ENCODE assay signal across 7 cellular contexts in genomic region chr3:45690331-45691035, GRCh38. TPM values are rescaled to one million over a fixed set of nuclear protein-coding genes. Genes with fewer than 3 reads are reported as not detected.
DNase-seq lines count a peak whose midpoint lies in the region; ATAC-seq and TF ChIP-seq lines count a peak whose summit lies in the region.

No MANE protein-coding gene starts in this region.

- no peak overlapping the region for H2AFZ ChIP-seq in GM23338

- peak overlapping the region; percentile 97 for H3K4me3 ChIP-seq in GM23338
- peak overlapping the region; percentile 57 to 85 (median 71) for H3K4me3 ChIP-seq in breast epithelium

- H3K79me2 ChIP-seq in GM23338 (replicated peaks; ENCODE audit: insufficient read depth): peaks cover 60% of the 10 kb centered on the region

- peak overlapping the region; percentile 17; the same call in 1 of the 2 replicates for H3K27ac ChIP-seq in GM23338 (ENCODE audit: low read depth)
- peak overlapping the region; percentile 88 for H3K27ac ChIP-seq in breast epithelium
- no peak overlapping the region for H3K27ac ChIP-seq in substantia nigra (ENCODE audit: low read depth, low read length, poor library complexity, severe bottlenecking)

- H3K27me3 ChIP-seq in GM23338 (ENCODE audit: insufficient read depth) (no peaks in the 10 kb centered on the region), breast epithelium (no peaks in the 10 kb centered on the region)

- intact Hi-C loops in breast epithelium (cut with DNase I; ENCODE audit: low total_unique reads): no loop called here

- peaks cover 6% of the 10 kb centered on the region; the same call in 2 of the 3 replicates for H3K9me3 Mint-ChIP-seq in GM23338
- H3K9me3 Mint-ChIP-seq in naive B cell: peaks cover 0 to 5% (median 0%) of the 10 kb centered on the region in 7 donors

- H3K9me2 ChIP-seq in GM23338 (ENCODE audit: insufficient read depth): no peaks in the 10 kb centered on the region

- H3K4me1 Mint-ChIP-seq in GM23338 (peaks cover 46% of the 10 kb centered on the region), naive B cell (peaks cover 52 to 65% (median 55%) of the 10 kb centered on the region in 3 donors)

- no peaks in the 10 kb centered on the region for H3K9me3 ChIP-seq in breast epithelium

- no peak for TF ChIP-seq CTCF in GM23338 (conservative IDR thresholded peaks at IDR 0.05; ENCODE audit: low read depth in 2 of 2)
- no peak for TF ChIP-seq CTCF in breast epithelium (IDR thresholded peaks at IDR 0.05)

- H3K36me3 Mint-ChIP-seq in GM23338 (ENCODE audit: low read depth): peaks cover 26% of the 10 kb centered on the region
- H3K36me3 Mint-ChIP-seq in naive B cell: peaks cover 4 to 16% of the 10 kb centered on the region in 2 donors

- TF ChIP-seq POLR2A in breast epithelium (IDR thresholded peaks at IDR 0.05): no peak

- H3K36me3 ChIP-seq in GM23338 (ENCODE audit: insufficient read depth) (no peaks in the 10 kb centered on the region), breast epithelium (no peaks in the 10 kb centered on the region)

- peak overlapping the region; percentile 96 for H3K4me2 ChIP-seq in GM23338

- H3K27me3 Mint-ChIP-seq in GM23338 (ENCODE audit: insufficient read depth, low read depth, poor library complexity) (peaks cover 9% of the 10 kb centered on the region), naive B cell (peaks cover 0 to 5% (median 0%) of the 10 kb centered on the region in 3 donors)

- ATAC-seq in GM23338 (no peak), naive B cell (ENCODE audit: low read depth in 2 of 2) (no peak), HG03571 (IDR thresholded peaks at IDR 0.05; ENCODE audit: unreplicated experiment) (no peak), GM18502 (IDR thresholded peaks at IDR 0.05; ENCODE audit: poor library complexity, unreplicated experiment) (no peak)

- H3K4me1 ChIP-seq in GM23338 (ENCODE audit: insufficient read depth) (peaks cover 47% of the 10 kb centered on the region), breast epithelium (peaks cover 4 to 12% of the 10 kb centered on the region in 2 donors)

- peaks cover 18% of the 10 kb centered on the region for H4K20me1 ChIP-seq in GM23338 (replicated peaks; ENCODE audit: insufficient read depth)

- no peaks in the 10 kb centered on the region for H3F3A ChIP-seq in GM23338 (replicated peaks; ENCODE audit: low read depth)

- H3K27ac Mint-ChIP-seq in GM23338: peak overlapping the region; percentile 95
- H3K27ac Mint-ChIP-seq in naive B cell: peak overlapping the region; percentile 24 to 100 (median 91)

- H3K4me3 Mint-ChIP-seq in GM23338 (peak overlapping the region; percentile 80), naive B cell (peak overlapping the region; percentile 78 to 99 (median 94))

- no peak for DNase-seq in GM23338 (ENCODE audit: low spot score)
- peak; percentile 71 for DNase-seq in NCI-H69 (lab: John Stamatoyannopoulos, UW)
- DNase-seq in breast epithelium (ENCODE audit: low spot score in 2 of 2): no peak
- no peak for DNase-seq in naive B cell
- DNase-seq in substantia nigra (lab: John Stamatoyannopoulos, UW): no peak

TF ChIP-seq in GM23338, 12 proteins besides CTCF, POLR2A, EP300 and RAD21:
- TF ChIP-seq JUNB (IDR thresholded peaks at IDR 0.05; ENCODE audit: unreplicated experiment): no peak
- TF ChIP-seq, protein P1, sequence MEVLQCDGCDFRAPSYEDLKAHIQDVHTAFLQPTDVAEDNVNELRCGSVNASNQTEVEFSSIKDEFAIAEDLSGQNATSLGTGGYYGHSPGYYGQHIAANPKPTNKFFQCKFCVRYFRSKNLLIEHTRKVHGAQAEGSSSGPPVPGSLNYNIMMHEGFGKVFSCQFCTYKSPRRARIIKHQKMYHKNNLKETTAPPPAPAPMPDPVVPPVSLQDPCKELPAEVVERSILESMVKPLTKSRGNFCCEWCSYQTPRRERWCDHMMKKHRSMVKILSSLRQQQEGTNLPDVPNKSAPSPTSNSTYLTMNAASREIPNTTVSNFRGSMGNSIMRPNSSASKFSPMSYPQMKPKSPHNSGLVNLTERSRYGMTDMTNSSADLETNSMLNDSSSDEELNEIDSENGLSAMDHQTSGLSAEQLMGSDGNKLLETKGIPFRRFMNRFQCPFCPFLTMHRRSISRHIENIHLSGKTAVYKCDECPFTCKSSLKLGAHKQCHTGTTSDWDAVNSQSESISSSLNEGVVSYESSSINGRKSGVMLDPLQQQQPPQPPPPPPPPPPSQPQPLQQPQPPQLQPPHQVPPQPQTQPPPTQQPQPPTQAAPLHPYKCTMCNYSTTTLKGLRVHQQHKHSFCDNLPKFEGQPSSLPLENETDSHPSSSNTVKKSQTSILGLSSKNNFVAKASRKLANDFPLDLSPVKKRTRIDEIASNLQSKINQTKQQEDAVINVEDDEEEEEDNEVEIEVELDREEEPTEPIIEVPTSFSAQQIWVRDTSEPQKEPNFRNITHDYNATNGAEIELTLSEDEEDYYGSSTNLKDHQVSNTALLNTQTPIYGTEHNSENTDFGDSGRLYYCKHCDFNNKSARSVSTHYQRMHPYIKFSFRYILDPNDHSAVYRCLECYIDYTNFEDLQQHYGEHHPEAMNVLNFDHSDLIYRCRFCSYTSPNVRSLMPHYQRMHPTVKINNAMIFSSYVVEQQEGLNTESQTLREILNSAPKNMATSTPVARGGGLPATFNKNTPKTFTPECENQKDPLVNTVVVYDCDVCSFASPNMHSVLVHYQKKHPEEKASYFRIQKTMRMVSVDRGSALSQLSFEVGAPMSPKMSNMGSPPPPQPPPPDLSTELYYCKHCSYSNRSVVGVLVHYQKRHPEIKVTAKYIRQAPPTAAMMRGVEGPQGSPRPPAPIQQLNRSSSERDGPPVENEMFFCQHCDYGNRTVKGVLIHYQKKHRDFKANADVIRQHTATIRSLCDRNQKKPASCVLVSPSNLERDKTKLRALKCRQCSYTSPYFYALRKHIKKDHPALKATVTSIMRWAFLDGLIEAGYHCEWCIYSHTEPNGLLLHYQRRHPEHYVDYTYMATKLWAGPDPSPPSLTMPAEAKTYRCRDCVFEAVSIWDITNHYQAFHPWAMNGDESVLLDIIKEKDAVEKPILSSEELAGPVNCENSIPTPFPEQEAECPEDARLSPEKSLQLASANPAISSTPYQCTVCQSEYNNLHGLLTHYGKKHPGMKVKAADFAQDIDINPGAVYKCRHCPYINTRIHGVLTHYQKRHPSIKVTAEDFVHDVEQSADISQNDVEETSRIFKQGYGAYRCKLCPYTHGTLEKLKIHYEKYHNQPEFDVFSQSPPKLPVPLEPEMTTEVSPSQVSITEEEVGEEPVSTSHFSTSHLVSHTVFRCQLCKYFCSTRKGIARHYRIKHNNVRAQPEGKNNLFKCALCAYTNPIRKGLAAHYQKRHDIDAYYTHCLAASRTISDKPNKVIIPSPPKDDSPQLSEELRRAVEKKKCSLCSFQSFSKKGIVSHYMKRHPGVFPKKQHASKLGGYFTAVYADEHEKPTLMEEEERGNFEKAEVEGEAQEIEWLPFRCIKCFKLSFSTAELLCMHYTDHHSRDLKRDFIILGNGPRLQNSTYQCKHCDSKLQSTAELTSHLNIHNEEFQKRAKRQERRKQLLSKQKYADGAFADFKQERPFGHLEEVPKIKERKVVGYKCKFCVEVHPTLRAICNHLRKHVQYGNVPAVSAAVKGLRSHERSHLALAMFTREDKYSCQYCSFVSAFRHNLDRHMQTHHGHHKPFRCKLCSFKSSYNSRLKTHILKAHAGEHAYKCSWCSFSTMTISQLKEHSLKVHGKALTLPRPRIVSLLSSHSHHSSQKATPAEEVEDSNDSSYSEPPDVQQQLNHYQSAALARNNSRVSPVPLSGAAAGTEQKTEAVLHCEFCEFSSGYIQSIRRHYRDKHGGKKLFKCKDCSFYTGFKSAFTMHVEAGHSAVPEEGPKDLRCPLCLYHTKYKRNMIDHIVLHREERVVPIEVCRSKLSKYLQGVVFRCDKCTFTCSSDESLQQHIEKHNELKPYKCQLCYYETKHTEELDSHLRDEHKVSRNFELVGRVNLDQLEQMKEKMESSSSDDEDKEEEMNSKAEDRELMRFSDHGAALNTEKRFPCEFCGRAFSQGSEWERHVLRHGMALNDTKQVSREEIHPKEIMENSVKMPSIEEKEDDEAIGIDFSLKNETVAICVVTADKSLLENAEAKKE (CRISPR knock-in tag; IDR thresholded peaks at IDR 0.05): no peak
- TF ChIP-seq ZNF331 (CRISPR knock-in tag; IDR thresholded peaks at IDR 0.05; ENCODE audit: low read depth): no peak
- TF ChIP-seq EZH2 (IDR thresholded peaks at IDR 0.05; ENCODE audit: low read depth, unreplicated experiment): no peak
- no peak for TF ChIP-seq NANOG (IDR thresholded peaks at IDR 0.05; ENCODE audit: borderline replicate concordance)
- no peak for TF ChIP-seq POLR2AphosphoS5 (IDR thresholded peaks at IDR 0.05; ENCODE audit: low read depth)
- TF ChIP-seq EZH2phosphoT487 (IDR thresholded peaks at IDR 0.05; ENCODE audit: unreplicated experiment): no peak
- TF ChIP-seq CREB1 (CRISPR knock-in tag; IDR thresholded peaks at IDR 0.05; ENCODE audit: low read depth): no peak
- TF ChIP-seq ZNF114 (CRISPR knock-in tag; IDR thresholded peaks at IDR 0.05): no peak
- TF ChIP-seq, protein P2, sequence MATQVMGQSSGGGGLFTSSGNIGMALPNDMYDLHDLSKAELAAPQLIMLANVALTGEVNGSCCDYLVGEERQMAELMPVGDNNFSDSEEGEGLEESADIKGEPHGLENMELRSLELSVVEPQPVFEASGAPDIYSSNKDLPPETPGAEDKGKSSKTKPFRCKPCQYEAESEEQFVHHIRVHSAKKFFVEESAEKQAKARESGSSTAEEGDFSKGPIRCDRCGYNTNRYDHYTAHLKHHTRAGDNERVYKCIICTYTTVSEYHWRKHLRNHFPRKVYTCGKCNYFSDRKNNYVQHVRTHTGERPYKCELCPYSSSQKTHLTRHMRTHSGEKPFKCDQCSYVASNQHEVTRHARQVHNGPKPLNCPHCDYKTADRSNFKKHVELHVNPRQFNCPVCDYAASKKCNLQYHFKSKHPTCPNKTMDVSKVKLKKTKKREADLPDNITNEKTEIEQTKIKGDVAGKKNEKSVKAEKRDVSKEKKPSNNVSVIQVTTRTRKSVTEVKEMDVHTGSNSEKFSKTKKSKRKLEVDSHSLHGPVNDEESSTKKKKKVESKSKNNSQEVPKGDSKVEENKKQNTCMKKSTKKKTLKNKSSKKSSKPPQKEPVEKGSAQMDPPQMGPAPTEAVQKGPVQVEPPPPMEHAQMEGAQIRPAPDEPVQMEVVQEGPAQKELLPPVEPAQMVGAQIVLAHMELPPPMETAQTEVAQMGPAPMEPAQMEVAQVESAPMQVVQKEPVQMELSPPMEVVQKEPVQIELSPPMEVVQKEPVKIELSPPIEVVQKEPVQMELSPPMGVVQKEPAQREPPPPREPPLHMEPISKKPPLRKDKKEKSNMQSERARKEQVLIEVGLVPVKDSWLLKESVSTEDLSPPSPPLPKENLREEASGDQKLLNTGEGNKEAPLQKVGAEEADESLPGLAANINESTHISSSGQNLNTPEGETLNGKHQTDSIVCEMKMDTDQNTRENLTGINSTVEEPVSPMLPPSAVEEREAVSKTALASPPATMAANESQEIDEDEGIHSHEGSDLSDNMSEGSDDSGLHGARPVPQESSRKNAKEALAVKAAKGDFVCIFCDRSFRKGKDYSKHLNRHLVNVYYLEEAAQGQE (IDR thresholded peaks at IDR 0.05; ENCODE audit: unreplicated experiment): no peak

RNA-seq across cellular contexts. Expression of gene SACM1L, which starts 1.3 kb away (rescaled TPM):
- total RNA-seq in GM23338 (2014; rRNA removed; shearing (Covaris generic)): 97.2 and 97.8 TPM in 2 replicates
- 43.2 and 43.5 TPM in 2 replicates for polyA plus RNA-seq in GM23338 (2016; fragmentation: Nextera tagmentation; extraction: Ambion mirVana)
- total RNA-seq in breast epithelium: 10 to 100 TPM; 49.3 to 84.7 (median 61.3) TPM
- 10 to 100 TPM in 4 of 6 donors, 1 to 10 TPM in 2; 7.3 to 19.2 (median 15.4) TPM for polyA plus RNA-seq in naive B cell (ENCODE audit: low read depth in 6 of 6)
